ENCODE assay signal across 8 cellular contexts in the genomic region with DNA sequence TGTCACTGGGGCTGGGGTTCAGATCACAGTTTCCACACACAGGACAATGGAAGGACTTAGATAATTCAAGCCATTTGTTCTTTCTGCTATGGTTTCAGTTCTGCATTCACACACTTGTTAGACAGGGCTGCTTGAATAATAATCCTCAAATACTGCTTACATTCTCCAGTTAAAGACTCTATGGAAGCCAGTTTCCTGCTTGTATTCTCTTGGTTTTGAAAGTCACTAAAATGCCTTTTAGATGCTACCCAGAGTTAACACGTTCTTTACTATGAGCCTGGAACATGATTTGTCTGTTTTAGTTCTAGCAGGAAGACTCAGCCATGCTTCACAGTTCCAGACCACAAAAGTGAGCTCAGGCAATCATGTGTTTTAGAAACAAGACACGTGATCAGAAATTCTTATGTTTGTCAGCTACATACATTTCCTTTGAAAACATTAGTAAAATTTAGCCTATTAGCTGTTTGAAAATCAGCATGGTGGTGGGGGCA.
DNase-seq lines count a peak whose midpoint lies in the region; ATAC-seq and TF ChIP-seq lines count a peak whose summit lies in the region.

No MANE protein-coding gene starts in this region.

- TF ChIP-seq CTCF in brain microvascular endothelial cell (IDR thresholded peaks at IDR 0.05; ENCODE audit: low read depth, low read length, missing control alignments), result no peak

- no peak overlapping the region for H3K27ac ChIP-seq in brain microvascular endothelial cell

- H3K4me3 ChIP-seq in brain microvascular endothelial cell (ENCODE audit: low read depth, low read length), result no peak overlapping the region

- no peaks in the 10 kb centered on the region for H3K36me3 ChIP-seq in brain microvascular endothelial cell (replicated peaks)

- in situ Hi-C loops in brain microvascular endothelial cell (cut with HindIII; ENCODE audit: low pct_ligation_motif_present, low sequenced_read_pairs), result no loop called here

- ATAC-seq in GM19025 (IDR thresholded peaks at IDR 0.05; ENCODE audit: low read depth, unreplicated experiment) (peak; percentile 92), HG02973 (IDR thresholded peaks at IDR 0.05; ENCODE audit: unreplicated experiment) (peak; percentile 92)

- no peaks in the 10 kb centered on the region for H3K27me3 ChIP-seq in brain microvascular endothelial cell (replicated peaks)

- DNase-seq in RPMI7951 (ENCODE audit: low read depth) (peak; percentile 17), putamen (ENCODE audit: low spot score) (peak; percentile 17), KG1 (lab: John Stamatoyannopoulos, UW) (no peak), brain microvascular endothelial cell (no peak), dermis blood vessel endothelial cell (no peak), NCI-H2081 treated with DMSO at 0.1 percent for 48 hours (lab: John Stamatoyannopoulos, UW) (no peak)

Comparison
In these comparisons a context has a peak if more than half of its experiments do, and no peak if none do; other contexts are left out.
1. DNase-seq: peak in RPMI7951 (single experiment) and putamen (single experiment); none in KG1 (single experiment), brain microvascular endothelial cell (single experiment), dermis blood vessel endothelial cell (single experiment) and NCI-H2081 treated with DMSO at 0.1 percent for 48 hours (single experiment).